Comparison of ENCODE assay signal across 33 cellular contexts in genomic region chr4:148120216-148120615, GRCh38.
"Had no signal": no experiment of that assay in that cellular context is flagged by ENCODE, and none has a peak within 500 bp of the region (broad histone marks: within the 10 kb centered on the region; RNA-seq: fewer than 3 reads in every experiment).

No MANE protein-coding gene starts in this region.

- H3K27ac ChIP-seq: ascending aorta, cardiac muscle cell, KMS-11, Peyer's patch, VCaP had no signal

- H3K36me3 ChIP-seq: cardiac muscle cell had no signal

- ATAC-seq: activated CD8-positive, alpha-beta T cell treated with anti-CD3 and anti-CD28 coated beads for 36 hours; activated T-cell treated with anti-CD3 and anti-CD28 coated beads, Interleukin-2, amount 50 U/mL, for 72 hours; activated T-helper 17 cell treated with anti-CD3 and anti-CD28 coated beads, Interleukin-2, amount 50 U/mL, for 72 hours; PC-3; SK-N-SH treated with all-trans-retinoic acid at 6 μM for 48 hours; T-cell; T-helper 17 cell had no signal

- H3K27me3 ChIP-seq: ascending aorta, cardiac muscle cell, Peyer's patch had no signal

- H3K4me2 ChIP-seq: KMS-11 had no signal

- H3K9ac ChIP-seq: KMS-11 had no signal

- DNase-seq: activated CD4-positive, alpha-beta T cell treated with anti-CD3 and anti-CD28 coated beads for 1 hour; activated CD4-positive, alpha-beta T cell treated with anti-CD3 and anti-CD28 coated beads, Interleukin-2, amount 10 ng/mL, durations not matched to agents 24 days and 14 days; activated CD4-positive, alpha-beta T cell treated with anti-CD3 and anti-CD28 coated beads, Interleukin-2, amount 50 U/mL, for 4 hours; activated CD4-positive, CD25-positive, alpha-beta regulatory T cell; activated CD8-positive, alpha-beta T cell treated with anti-CD3 and anti-CD28 coated beads for 36 hours; activated effector memory CD4-positive, alpha-beta T cell treated with anti-CD3 and anti-CD28 coated beads, Interleukin-2, amount 50 U/mL, for 16 hours; activated naive CD4-positive, alpha-beta T cell; activated naive CD4-positive, alpha-beta T cell treated with anti-CD3 and anti-CD28 coated beads, Interleukin-2, amount 50 U/mL, for 16 hours; activated naive CD8-positive, alpha-beta T cell treated with anti-CD3 and anti-CD28 coated beads for 36 hours; activated T-cell treated with anti-CD3 and anti-CD28 coated beads, Interleukin-2, amount 50 U/mL, for 1 hour; activated T-cell treated with anti-CD3 and anti-CD28 coated beads, Interleukin-2, amount 50 U/mL, for 72 hours; amygdala; MM.1S; MV-4-11; NCI-H1092; NCI-H1436 treated with DMSO at 0.1 percent for 48 hours; NCI-H1694 treated with DMSO at 0.1 percent for 48 hours; NCI-H2029; NCI-H345; NCI-H524 treated with DMSO at 0.1 percent for 48 hours; NK-92 treated with Interleukin-12 subunit alpha and Interleukin-12 subunit beta, amount 100 ng/mL, for 24 hours; PC-3; Peyer's patch; RPMI8226; SIG-M5; T-cell; T-helper 17 cell had no signal

- H3K4me1 ChIP-seq: ascending aorta, Peyer's patch had no signal

- H3K4me3 ChIP-seq: ascending aorta, cardiac muscle cell, Peyer's patch had no signal
